18 cellular contexts compared by ENCODE assay signal in the genomic region with DNA sequence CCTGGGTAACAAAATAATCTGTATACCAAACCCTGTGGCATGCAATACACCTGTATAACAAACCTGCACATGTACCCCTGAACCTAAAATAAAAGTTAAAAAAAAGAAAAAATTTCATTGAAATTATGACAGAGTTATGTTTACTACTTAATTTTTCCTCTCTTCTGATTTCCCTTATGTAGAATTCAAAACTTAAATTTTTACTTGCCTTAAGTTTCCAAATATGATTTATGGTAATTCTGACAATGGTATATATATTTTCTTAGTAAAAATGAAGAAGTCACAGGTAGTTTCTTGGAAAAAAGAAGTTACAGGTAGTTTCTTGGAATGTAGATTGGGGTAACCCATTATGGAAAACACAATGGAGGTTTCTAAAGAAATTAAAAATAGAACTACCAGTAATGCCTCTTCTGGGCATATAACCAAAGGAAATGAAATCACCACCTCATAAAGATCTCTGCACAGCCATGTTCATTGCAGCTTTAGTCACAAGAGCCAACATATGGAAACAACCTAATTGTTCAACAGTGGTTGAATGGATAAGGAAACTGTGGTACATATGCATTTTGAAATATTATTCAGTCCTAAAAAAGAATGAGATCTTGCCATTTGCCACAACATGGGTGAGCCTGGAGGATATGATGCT.
DNase-seq lines count a peak whose midpoint lies in the region; ATAC-seq lines count a peak whose summit lies in the region.
"Had no signal": no experiment of that assay in that cellular context is flagged by ENCODE, and none has a peak within 500 bp of the region (broad histone marks: within the 10 kb centered on the region; RNA-seq: fewer than 3 reads in every experiment).

No MANE protein-coding gene starts in this region.

- peaks cover 30% of the 10 kb centered on the region for H3K4me1 Mint-ChIP-seq in activated naive CD8-positive, alpha-beta T cell treated with anti-CD3 and anti-CD28 coated beads, Interleukin-2, amount 10 ng/mL, durations not matched to agents 7 days and 5 days
- H3K4me1 Mint-ChIP-seq: WTC11 had no signal

- H3K9me3 Mint-ChIP-seq in activated naive CD8-positive, alpha-beta T cell treated with anti-CD3 and anti-CD28 coated beads, Interleukin-2, amount 10 ng/mL, durations not matched to agents 7 days and 5 days, result peaks cover 9% of the 10 kb centered on the region

- peak; percentile 92 to 95 for ATAC-seq in activated CD4-positive, CD25-positive, alpha-beta regulatory T cell treated with anti-CD3 and anti-CD28 coated beads, Interleukin-2, amount 50 U/mL, for 24 hours
- ATAC-seq in activated naive CD8-positive, alpha-beta T cell treated with anti-CD3 and anti-CD28 coated beads, Interleukin-2, amount 10 ng/mL, durations not matched to agents 7 days and 5 days (ENCODE audit: low read depth), result peak; percentile 85
- ATAC-seq in HG02885 (IDR thresholded peaks at IDR 0.05; ENCODE audit: poor library complexity, unreplicated experiment), result no peak
- ATAC-seq in GM21619 (IDR thresholded peaks at IDR 0.05; ENCODE audit: unreplicated experiment), result no peak
- ATAC-seq: A549, HepG2, lower lobe of right lung, WTC11 had no signal

- no peaks in the 10 kb centered on the region for H3K27me3 Mint-ChIP-seq in activated naive CD8-positive, alpha-beta T cell treated with anti-CD3 and anti-CD28 coated beads, Interleukin-2, amount 10 ng/mL, durations not matched to agents 7 days and 5 days

- H3K36me3 Mint-ChIP-seq in activated naive CD8-positive, alpha-beta T cell treated with anti-CD3 and anti-CD28 coated beads, Interleukin-2, amount 10 ng/mL, durations not matched to agents 7 days and 5 days, result peaks cover 57% of the 10 kb centered on the region
- H3K36me3 Mint-ChIP-seq: WTC11 had no signal

- DNase-seq in activated CD4-positive, CD25-positive, alpha-beta regulatory T cell treated with anti-CD3 and anti-CD28 coated beads, Interleukin-2, amount 50 U/mL, for 72 hours, result no peak
- DNase-seq in MV-4-11 (lab: John Stamatoyannopoulos, UW) (peak; percentile 29), iris pigment epithelial cell (ENCODE audit: low read depth) (peak; percentile 15), NCI-H2029 treated with DMSO at 0.1 percent for 48 hours (lab: John Stamatoyannopoulos, UW) (no peak)
- no peak for DNase-seq in activated naive CD8-positive, alpha-beta T cell treated with anti-CD3 and anti-CD28 coated beads, Interleukin-2, amount 10 ng/mL, durations not matched to agents 7 days and 5 days
- DNase-seq: adrenal gland, DND-41, lower lobe of right lung, NCI-H1092 treated with DMSO at 0.1 percent for 48 hours, NCI-H2171 treated with DMSO at 0.1 percent for 48 hours, upper lobe of left lung had no signal

- H3K27ac Mint-ChIP-seq in activated naive CD8-positive, alpha-beta T cell treated with anti-CD3 and anti-CD28 coated beads, Interleukin-2, amount 10 ng/mL, durations not matched to agents 7 days and 5 days, result peak overlapping the region; percentile 87
- H3K27ac Mint-ChIP-seq: CD14-positive monocyte, WTC11 had no signal

- POLR2A ChIA-PET in activated naive CD8-positive, alpha-beta T cell treated with anti-CD3 and anti-CD28 coated beads, Interleukin-2, amount 10 ng/mL, durations not matched to agents 7 days and 5 days (lab: Charles Lee), result no interaction called here

- H3K4me3 Mint-ChIP-seq in activated naive CD8-positive, alpha-beta T cell treated with anti-CD3 and anti-CD28 coated beads, Interleukin-2, amount 10 ng/mL, durations not matched to agents 7 days and 5 days, result peak overlapping the region; percentile 52
- H3K4me3 Mint-ChIP-seq: CD14-positive monocyte, WTC11 had no signal

Comparison
In these comparisons a context has a peak if more than half of its experiments do, and no peak if none do; other contexts are left out.
1. ATAC-seq: peak in activated CD4-positive, CD25-positive, alpha-beta regulatory T cell treated with anti-CD3 and anti-CD28 coated beads, Interleukin-2, amount 50 U/mL, for 24 hours (2 of 2) and activated naive CD8-positive, alpha-beta T cell treated with anti-CD3 and anti-CD28 coated beads, Interleukin-2, amount 10 ng/mL, durations not matched to agents 7 days and 5 days (single experiment); none in HG02885 (single experiment) and GM21619 (single experiment).
2. DNase-seq: peak in MV-4-11 (single experiment) and iris pigment epithelial cell (single experiment); none in activated CD4-positive, CD25-positive, alpha-beta regulatory T cell treated with anti-CD3 and anti-CD28 coated beads, Interleukin-2, amount 50 U/mL, for 72 hours (single experiment), activated naive CD8-positive, alpha-beta T cell treated with anti-CD3 and anti-CD28 coated beads, Interleukin-2, amount 10 ng/mL, durations not matched to agents 7 days and 5 days (single experiment) and NCI-H2029 treated with DMSO at 0.1 percent for 48 hours (single experiment).